Comparison of ENCODE assay signal across 1 cellular context in the genomic region with DNA sequence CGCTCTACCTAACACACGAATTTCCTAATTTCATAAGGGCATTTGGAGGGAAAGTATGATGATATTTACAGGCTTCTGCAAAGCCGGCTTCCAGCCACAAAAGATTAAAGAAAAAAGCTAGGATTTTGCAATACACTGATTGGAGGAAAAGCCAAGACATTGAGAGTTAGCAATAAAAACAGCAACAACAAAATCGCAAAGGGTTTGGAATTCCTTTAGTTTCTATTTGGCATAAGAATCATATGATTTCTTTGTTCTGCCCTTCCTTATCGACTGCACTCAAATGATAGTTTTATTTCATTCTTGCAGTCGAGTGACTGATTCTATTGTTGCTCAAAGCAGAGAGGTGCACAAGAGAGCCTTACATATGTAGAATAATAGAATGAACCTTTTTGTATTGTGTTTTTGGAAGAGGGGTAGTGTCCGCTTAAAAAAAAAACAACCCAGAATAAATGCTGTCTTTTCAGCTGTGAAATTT.
TF ChIP-seq lines count a peak whose summit lies in the region.

No MANE protein-coding gene starts in this region.

TF ChIP-seq in GM23338, 12 proteins besides CTCF, POLR2A, EP300 and RAD21 (continued from another document):
- TF ChIP-seq, protein P1, sequence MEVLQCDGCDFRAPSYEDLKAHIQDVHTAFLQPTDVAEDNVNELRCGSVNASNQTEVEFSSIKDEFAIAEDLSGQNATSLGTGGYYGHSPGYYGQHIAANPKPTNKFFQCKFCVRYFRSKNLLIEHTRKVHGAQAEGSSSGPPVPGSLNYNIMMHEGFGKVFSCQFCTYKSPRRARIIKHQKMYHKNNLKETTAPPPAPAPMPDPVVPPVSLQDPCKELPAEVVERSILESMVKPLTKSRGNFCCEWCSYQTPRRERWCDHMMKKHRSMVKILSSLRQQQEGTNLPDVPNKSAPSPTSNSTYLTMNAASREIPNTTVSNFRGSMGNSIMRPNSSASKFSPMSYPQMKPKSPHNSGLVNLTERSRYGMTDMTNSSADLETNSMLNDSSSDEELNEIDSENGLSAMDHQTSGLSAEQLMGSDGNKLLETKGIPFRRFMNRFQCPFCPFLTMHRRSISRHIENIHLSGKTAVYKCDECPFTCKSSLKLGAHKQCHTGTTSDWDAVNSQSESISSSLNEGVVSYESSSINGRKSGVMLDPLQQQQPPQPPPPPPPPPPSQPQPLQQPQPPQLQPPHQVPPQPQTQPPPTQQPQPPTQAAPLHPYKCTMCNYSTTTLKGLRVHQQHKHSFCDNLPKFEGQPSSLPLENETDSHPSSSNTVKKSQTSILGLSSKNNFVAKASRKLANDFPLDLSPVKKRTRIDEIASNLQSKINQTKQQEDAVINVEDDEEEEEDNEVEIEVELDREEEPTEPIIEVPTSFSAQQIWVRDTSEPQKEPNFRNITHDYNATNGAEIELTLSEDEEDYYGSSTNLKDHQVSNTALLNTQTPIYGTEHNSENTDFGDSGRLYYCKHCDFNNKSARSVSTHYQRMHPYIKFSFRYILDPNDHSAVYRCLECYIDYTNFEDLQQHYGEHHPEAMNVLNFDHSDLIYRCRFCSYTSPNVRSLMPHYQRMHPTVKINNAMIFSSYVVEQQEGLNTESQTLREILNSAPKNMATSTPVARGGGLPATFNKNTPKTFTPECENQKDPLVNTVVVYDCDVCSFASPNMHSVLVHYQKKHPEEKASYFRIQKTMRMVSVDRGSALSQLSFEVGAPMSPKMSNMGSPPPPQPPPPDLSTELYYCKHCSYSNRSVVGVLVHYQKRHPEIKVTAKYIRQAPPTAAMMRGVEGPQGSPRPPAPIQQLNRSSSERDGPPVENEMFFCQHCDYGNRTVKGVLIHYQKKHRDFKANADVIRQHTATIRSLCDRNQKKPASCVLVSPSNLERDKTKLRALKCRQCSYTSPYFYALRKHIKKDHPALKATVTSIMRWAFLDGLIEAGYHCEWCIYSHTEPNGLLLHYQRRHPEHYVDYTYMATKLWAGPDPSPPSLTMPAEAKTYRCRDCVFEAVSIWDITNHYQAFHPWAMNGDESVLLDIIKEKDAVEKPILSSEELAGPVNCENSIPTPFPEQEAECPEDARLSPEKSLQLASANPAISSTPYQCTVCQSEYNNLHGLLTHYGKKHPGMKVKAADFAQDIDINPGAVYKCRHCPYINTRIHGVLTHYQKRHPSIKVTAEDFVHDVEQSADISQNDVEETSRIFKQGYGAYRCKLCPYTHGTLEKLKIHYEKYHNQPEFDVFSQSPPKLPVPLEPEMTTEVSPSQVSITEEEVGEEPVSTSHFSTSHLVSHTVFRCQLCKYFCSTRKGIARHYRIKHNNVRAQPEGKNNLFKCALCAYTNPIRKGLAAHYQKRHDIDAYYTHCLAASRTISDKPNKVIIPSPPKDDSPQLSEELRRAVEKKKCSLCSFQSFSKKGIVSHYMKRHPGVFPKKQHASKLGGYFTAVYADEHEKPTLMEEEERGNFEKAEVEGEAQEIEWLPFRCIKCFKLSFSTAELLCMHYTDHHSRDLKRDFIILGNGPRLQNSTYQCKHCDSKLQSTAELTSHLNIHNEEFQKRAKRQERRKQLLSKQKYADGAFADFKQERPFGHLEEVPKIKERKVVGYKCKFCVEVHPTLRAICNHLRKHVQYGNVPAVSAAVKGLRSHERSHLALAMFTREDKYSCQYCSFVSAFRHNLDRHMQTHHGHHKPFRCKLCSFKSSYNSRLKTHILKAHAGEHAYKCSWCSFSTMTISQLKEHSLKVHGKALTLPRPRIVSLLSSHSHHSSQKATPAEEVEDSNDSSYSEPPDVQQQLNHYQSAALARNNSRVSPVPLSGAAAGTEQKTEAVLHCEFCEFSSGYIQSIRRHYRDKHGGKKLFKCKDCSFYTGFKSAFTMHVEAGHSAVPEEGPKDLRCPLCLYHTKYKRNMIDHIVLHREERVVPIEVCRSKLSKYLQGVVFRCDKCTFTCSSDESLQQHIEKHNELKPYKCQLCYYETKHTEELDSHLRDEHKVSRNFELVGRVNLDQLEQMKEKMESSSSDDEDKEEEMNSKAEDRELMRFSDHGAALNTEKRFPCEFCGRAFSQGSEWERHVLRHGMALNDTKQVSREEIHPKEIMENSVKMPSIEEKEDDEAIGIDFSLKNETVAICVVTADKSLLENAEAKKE (CRISPR knock-in tag; IDR thresholded peaks at IDR 0.05): no peak
- TF ChIP-seq ZNF331 (CRISPR knock-in tag; IDR thresholded peaks at IDR 0.05; ENCODE audit: low read depth) (no peak), STAT1 (IDR thresholded peaks at IDR 0.05; ENCODE audit: unreplicated experiment) (no peak), JUNB (IDR thresholded peaks at IDR 0.05; ENCODE audit: unreplicated experiment) (no peak), CREB1 (CRISPR knock-in tag; IDR thresholded peaks at IDR 0.05; ENCODE audit: low read depth) (no peak), ETS1 (IDR thresholded peaks at IDR 0.05) (no peak), NANOG (IDR thresholded peaks at IDR 0.05; ENCODE audit: borderline replicate concordance) (no peak), POLR2AphosphoS5 (IDR thresholded peaks at IDR 0.05; ENCODE audit: low read depth) (no peak)
